In genomic region chr6:45419574-45420082, GRCh38 we compare ENCODE assay signal across 8 cellular contexts. TPM values are rescaled to one million over a fixed set of nuclear protein-coding genes. Genes with fewer than 3 reads are reported as not detected.
DNase-seq lines count a peak whose midpoint lies in the region; ATAC-seq and TF ChIP-seq lines count a peak whose summit lies in the region.

No MANE protein-coding gene starts in this region.

- H3K9ac ChIP-seq in DND-41 (ENCODE audit: low read depth, low read length), result no peak overlapping the region

- no peak overlapping the region for H2AFZ ChIP-seq in DND-41 (ENCODE audit: low read depth, low read length)

- no peak overlapping the region for H3K27ac ChIP-seq in DND-41 (ENCODE audit: low read length)

- ATAC-seq in DND-41 (ENCODE audit: insufficient read depth, low read depth) (no peak), HG03025 (IDR thresholded peaks at IDR 0.05; ENCODE audit: low FRiP score, unreplicated experiment) (no peak), HG03280 (IDR thresholded peaks at IDR 0.05; ENCODE audit: unreplicated experiment) (no peak)

- DNase-seq in DND-41, result no peak
- DNase-seq in NCI-H1105 treated with DMSO at 0.1 percent for 48 hours (lab: John Stamatoyannopoulos, UW), result peak; percentile 54
- DNase-seq in activated CD4-positive, alpha-beta T cell treated with anti-CD3 and anti-CD28 coated beads, Interleukin-2, amount 10 ng/mL, durations not matched to agents 7 days and 5 days, result peak; percentile 63
- DNase-seq in effector CD8-positive, alpha-beta T cell (lab: John Stamatoyannopoulos, UW), result peak; percentile 33
- peak; percentile 24 to 64 for DNase-seq in mesothelial cell of epicardium (ENCODE audit: low spot score in 2 of 2, unreplicated experiment in 2 of 2)
- DNase-seq in stimulated activated CD8-positive, alpha-beta memory T cell treated with anti-CD3 and anti-CD28 coated beads, Interleukin-7, amount 100 ng/mL, for 48 hours (ENCODE audit: extremely low read depth in 1 of 2, low read depth in 1 of 2), result peak; percentile 54 to 57

- H3K4me3 Mint-ChIP-seq in activated CD4-positive, alpha-beta T cell treated with anti-CD3 and anti-CD28 coated beads, Interleukin-2, amount 10 ng/mL, durations not matched to agents 7 days and 5 days, result peak overlapping the region; percentile 88
- H3K4me3 Mint-ChIP-seq in mesothelial cell of epicardium, result peak overlapping the region; percentile 92

- no peaks in the 10 kb centered on the region for H3K9me3 ChIP-seq in DND-41 (ENCODE audit: insufficient read depth, low read length, severe bottlenecking)

- peak overlapping the region; percentile 24; the same call in 1 of the 2 replicates for H3K4me2 ChIP-seq in DND-41 (ENCODE audit: insufficient read depth, low read length)

- H3K4me3 ChIP-seq in DND-41 (ENCODE audit: low read depth in 1 of 2, low read length in 2 of 2), result no peak overlapping the region

- H3K36me3 ChIP-seq in DND-41 (ENCODE audit: insufficient read depth, low read length), result no peaks in the 10 kb centered on the region; the same call in 1 of the 2 replicates

- H3K27me3 ChIP-seq in DND-41 (ENCODE audit: insufficient read depth, low read length, poor library complexity), result no peaks in the 10 kb centered on the region

- TF ChIP-seq CTCF in DND-41 (IDR thresholded peaks at IDR 0.05; ENCODE audit: borderline replicate concordance, extremely low read depth, low read length, poor library complexity, severe bottlenecking) (no peak), mesothelial cell of epicardium (IDR thresholded peaks at IDR 0.05; ENCODE audit: unreplicated experiment) (no peak)

- POLR2A ChIA-PET in activated CD4-positive, alpha-beta T cell treated with anti-CD3 and anti-CD28 coated beads, Interleukin-2, amount 10 ng/mL, durations not matched to agents 7 days and 5 days (lab: Charles Lee), result interaction anchor here (0.6 kb wide), 1 partner anchor 501 kb away, joined by 6 read pairs; no protein-coding TSS in a partner anchor

- peaks cover 43% of the 10 kb centered on the region for H3K4me1 Mint-ChIP-seq in activated CD4-positive, alpha-beta T cell treated with anti-CD3 and anti-CD28 coated beads, Interleukin-2, amount 10 ng/mL, durations not matched to agents 7 days and 5 days
- peaks cover 36% of the 10 kb centered on the region for H3K4me1 Mint-ChIP-seq in mesothelial cell of epicardium

- CTCF ChIA-PET in activated CD4-positive, alpha-beta T cell treated with anti-CD3 and anti-CD28 coated beads, Interleukin-2, amount 10 ng/mL, durations not matched to agents 7 days and 5 days (lab: Charles Lee), result interaction anchor here (0.6 to 1.9 kb wide), 11 partner anchors 12 to 764 kb away, joined by 3 to 8 read pairs (median 3); no protein-coding TSS in a partner anchor

- H3K9me3 Mint-ChIP-seq in activated CD4-positive, alpha-beta T cell treated with anti-CD3 and anti-CD28 coated beads, Interleukin-2, amount 10 ng/mL, durations not matched to agents 7 days and 5 days, result no peaks in the 10 kb centered on the region
- no peaks in the 10 kb centered on the region for H3K9me3 Mint-ChIP-seq in mesothelial cell of epicardium

- H4K20me1 ChIP-seq in DND-41 (ENCODE audit: insufficient read depth, low read length), result no peaks in the 10 kb centered on the region

- peaks cover 50% of the 10 kb centered on the region for H3K27me3 Mint-ChIP-seq in activated CD4-positive, alpha-beta T cell treated with anti-CD3 and anti-CD28 coated beads, Interleukin-2, amount 10 ng/mL, durations not matched to agents 7 days and 5 days
- peaks cover 79% of the 10 kb centered on the region for H3K27me3 Mint-ChIP-seq in mesothelial cell of epicardium (ENCODE audit: low read depth)

- H3K27ac Mint-ChIP-seq in activated CD4-positive, alpha-beta T cell treated with anti-CD3 and anti-CD28 coated beads, Interleukin-2, amount 10 ng/mL, durations not matched to agents 7 days and 5 days, result peak overlapping the region; percentile 91
- H3K27ac Mint-ChIP-seq in mesothelial cell of epicardium, result peak overlapping the region; percentile 6

- H3K4me1 ChIP-seq in DND-41 (ENCODE audit: insufficient read depth, low read length), result peaks cover 37% of the 10 kb centered on the region

- peaks cover 38% of the 10 kb centered on the region for H3K79me2 ChIP-seq in DND-41 (ENCODE audit: insufficient read depth, low read length)

- H3K36me3 Mint-ChIP-seq in activated CD4-positive, alpha-beta T cell treated with anti-CD3 and anti-CD28 coated beads, Interleukin-2, amount 10 ng/mL, durations not matched to agents 7 days and 5 days (ENCODE audit: low read depth), result peaks cover 1% of the 10 kb centered on the region
- H3K36me3 Mint-ChIP-seq in mesothelial cell of epicardium, result no peaks in the 10 kb centered on the region

RNA-seq across cellular contexts. Expression of gene SUPT3H, which starts 41.9 kb away (rescaled TPM):
- total RNA-seq in activated CD4-positive, alpha-beta T cell treated with anti-CD3 and anti-CD28 coated beads, Interleukin-2, amount 10 ng/mL, durations not matched to agents 7 days and 5 days, result 1 to 10 TPM; 8.7 to 9.0 TPM
- total RNA-seq in mesothelial cell of epicardium, result 21.1 to 24.8 TPM (median 23.2 TPM) in 3 replicates
